Comparison of ENCODE assay signal across 11 cellular contexts in genomic region chr5:139680368-139681111, GRCh38.
"Had no signal": no experiment of that assay in that cellular context is flagged by ENCODE, and none has a peak within 500 bp of the region (broad histone marks: within the 10 kb centered on the region; RNA-seq: fewer than 3 reads in every experiment).

No MANE protein-coding gene starts in this region.

- H3K9me3 ChIP-seq: upper lobe of left lung had no signal

- H3K4me1 ChIP-seq: foreskin keratinocyte, upper lobe of left lung had no signal

- H3K4me1 Mint-ChIP-seq: activated T-helper 17 cell treated with anti-CD3 and anti-CD28 coated beads, Interleukin-2, amount 50 U/mL, for 72 hours had no signal

- H3K27me3 ChIP-seq: upper lobe of left lung had no signal

- H3K27me3 Mint-ChIP-seq: activated T-helper 17 cell treated with anti-CD3 and anti-CD28 coated beads, Interleukin-2, amount 50 U/mL, for 72 hours; central memory CD8-positive, alpha-beta T cell had no signal

- H3K27ac ChIP-seq: foreskin keratinocyte, SK-N-MC, upper lobe of left lung had no signal

- ATAC-seq: activated T-helper 17 cell treated with anti-CD3 and anti-CD28 coated beads, Interleukin-2, amount 50 U/mL, for 72 hours; foreskin keratinocyte; left colon had no signal

- H3K9me3 Mint-ChIP-seq: activated T-helper 17 cell treated with anti-CD3 and anti-CD28 coated beads, Interleukin-2, amount 50 U/mL, for 72 hours; central memory CD8-positive, alpha-beta T cell had no signal

- H3K4me3 ChIP-seq: lung, SK-N-MC, upper lobe of left lung had no signal

- H3K4me3 Mint-ChIP-seq: activated T-helper 17 cell treated with anti-CD3 and anti-CD28 coated beads, Interleukin-2, amount 50 U/mL, for 72 hours; central memory CD8-positive, alpha-beta T cell had no signal

- DNase-seq: activated naive CD4-positive, alpha-beta T cell treated with anti-CD3 and anti-CD28 coated beads, Interleukin-2, amount 50 U/mL, for 16 hours; effector memory CD4-positive, alpha-beta T cell; foreskin keratinocyte; left colon; stimulated activated CD4-positive, alpha-beta T cell treated with anti-CD3 and anti-CD28 coated beads, Interleukin-2, amount 100 ng/mL, for 48 hours; stimulated activated naive CD4-positive, alpha-beta T cell had no signal
